Comparison of ENCODE assay signal across 1 cellular context in genomic region chr12:110074089-110074488, GRCh38.
TF ChIP-seq lines count a peak whose summit lies in the region.

No MANE protein-coding gene starts in this region.

TF ChIP-seq in K562, 482 proteins besides CTCF, POLR2A, EP300 and RAD21:
- TF ChIP-seq HOMEZ (CRISPR knock-in tag; IDR thresholded peaks at IDR 0.05): no peak
- no peak for TF ChIP-seq ZMIZ1 (IDR thresholded peaks at IDR 0.05; ENCODE audit: low read depth in 2 of 2, low read length in 2 of 2)
- TF ChIP-seq CREB5 (CRISPR knock-in tag; IDR thresholded peaks at IDR 0.05): no peak
- TF ChIP-seq ETV5 (CRISPR knock-in tag; IDR thresholded peaks at IDR 0.05; ENCODE audit: low read depth): no peak
- TF ChIP-seq NR2C2 (CRISPR knock-in tag; IDR thresholded peaks at IDR 0.05): no peak
- peak; percentile 78 for TF ChIP-seq NR2C2 (tag; IDR thresholded peaks at IDR 0.05)
- no peak for TF ChIP-seq RBM15 (IDR thresholded peaks at IDR 0.05; ENCODE audit: insufficient read depth, low read length)
- TF ChIP-seq NR2C1 (IDR thresholded peaks at IDR 0.05): no peak; the same call in 1 of the 2 replicates
- TF ChIP-seq NR2C1 (tag; IDR thresholded peaks at IDR 0.05): peak; percentile 76
- no peak for TF ChIP-seq CREB1 (IDR thresholded peaks at IDR 0.05)
- TF ChIP-seq CREB1 (CRISPR knock-in tag; IDR thresholded peaks at IDR 0.05): no peak
- no peak for TF ChIP-seq SRF (CRISPR knock-in tag; IDR thresholded peaks at IDR 0.05)
